Comparison of ENCODE assay signal across 11 cellular contexts in the genomic region with DNA sequence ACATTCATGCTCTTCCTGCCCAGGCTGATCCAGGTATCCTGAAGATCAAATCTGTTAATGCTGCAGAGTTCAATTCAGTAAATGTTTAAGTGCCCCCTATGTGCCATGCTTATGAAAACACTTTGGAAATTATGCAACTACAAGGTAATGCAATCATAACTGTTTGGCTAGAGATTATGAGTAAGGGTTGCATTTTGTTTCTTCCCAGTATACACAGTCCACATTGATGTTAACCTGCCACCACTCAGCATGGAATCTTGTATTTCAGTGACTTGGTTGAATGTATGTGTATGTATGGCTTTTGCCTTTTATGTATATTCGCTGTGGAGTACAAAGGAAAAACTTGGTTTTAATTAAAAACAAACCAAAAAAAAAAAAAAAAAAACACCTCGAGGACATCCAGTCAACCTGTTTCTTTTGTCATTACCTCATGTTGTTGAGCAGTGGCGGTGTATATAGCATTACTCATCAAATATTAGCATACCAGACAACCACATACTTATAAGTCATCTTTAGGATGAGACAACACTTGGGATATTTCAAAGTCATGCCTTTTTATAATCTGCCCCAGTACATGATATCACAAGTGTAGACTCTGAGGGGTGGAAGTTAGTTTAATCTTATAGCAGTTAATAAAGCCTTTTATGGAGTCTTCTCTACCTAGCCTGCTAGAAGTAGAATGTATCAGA.
DNase-seq lines count a peak whose midpoint lies in the region; ATAC-seq and TF ChIP-seq lines count a peak whose summit lies in the region.
"Had no signal": no experiment of that assay in that cellular context is flagged by ENCODE, and none has a peak within 500 bp of the region (broad histone marks: within the 10 kb centered on the region; RNA-seq: fewer than 3 reads in every experiment).

No MANE protein-coding gene starts in this region.

- peak overlapping the region; percentile 81 for H3K27ac ChIP-seq in mammary epithelial cell (ENCODE audit: insufficient read depth, low read depth, low read length)
- no peak overlapping the region for H3K27ac ChIP-seq in effector memory CD4-positive, alpha-beta T cell (ENCODE audit: insufficient read depth, low read length, poor library complexity, severe bottlenecking)

- BruUV-seq in mammary epithelial cell (replicated peaks; lab: Mats Ljungman, UMichigan): TSS peak; percentile 32

- ATAC-seq in natural killer cell (no peak), GM18907 (IDR thresholded peaks at IDR 0.05; ENCODE audit: unreplicated experiment) (no peak), HG03135 (IDR thresholded peaks at IDR 0.05; ENCODE audit: unreplicated experiment) (no peak)

- peaks cover 7% of the 10 kb centered on the region for H3K36me3 ChIP-seq in mammary epithelial cell (ENCODE audit: insufficient read depth, low read length)
- H3K36me3 ChIP-seq in effector memory CD4-positive, alpha-beta T cell (ENCODE audit: control insufficient read depth, insufficient read depth, low read length): peaks cover 15% of the 10 kb centered on the region

- dilution Hi-C loops in mammary epithelial cell (cut with HindIII; ENCODE audit: low sequenced_read_pairs): no loop called here

- no peaks in the 10 kb centered on the region for H3K27me3 Mint-ChIP-seq in natural killer cell (ENCODE audit: low read depth in 2 of 2)

- peaks cover 36% of the 10 kb centered on the region for H3K4me1 ChIP-seq in mammary epithelial cell (ENCODE audit: insufficient read depth, low read length)
- H3K4me1 ChIP-seq in effector memory CD4-positive, alpha-beta T cell (ENCODE audit: control insufficient read depth, insufficient read depth, low read length, poor library complexity, severe bottlenecking): no peaks in the 10 kb centered on the region

- H2AFZ ChIP-seq in mammary epithelial cell (ENCODE audit: low read depth, low read length): no peak overlapping the region

- 0% methylated on average over 3 of the region's 3 CpGs for WGBS in mammary epithelial cell (ENCODE audit: low coverage, missing lambda C conversion rate)

- no peaks in the 10 kb centered on the region for H3K9me3 Mint-ChIP-seq in natural killer cell

- no peak overlapping the region for H3K4me3 ChIP-seq in mammary epithelial cell (replicated peaks in 1 of 3; ENCODE audit: insufficient read depth in 1 of 3, low read depth in 2 of 3, low read length in 3 of 3)
- no peak overlapping the region for H3K4me3 ChIP-seq in effector memory CD4-positive, alpha-beta T cell (ENCODE audit: insufficient read depth, low read depth, low read length, poor library complexity, severe bottlenecking)
- H3K4me3 ChIP-seq: upper lobe of left lung had no signal

- H3K27ac Mint-ChIP-seq in natural killer cell: peak overlapping the region; percentile 72 to 75

- in situ Hi-C loops in mammary epithelial cell (cut with MboI; ENCODE audit: low sequenced_read_pairs in 2 of 2): loop anchor here in 1 of 2 donors (25.0 kb wide), 1 partner anchor 182 kb away; no protein-coding TSS in a partner anchor

- peaks cover 0 to 15% of the 10 kb centered on the region in 2 donors for H3K4me1 Mint-ChIP-seq in natural killer cell

- H3K9me3 ChIP-seq in mammary epithelial cell (replicated peaks; ENCODE audit: insufficient read depth, low read length): no peaks in the 10 kb centered on the region
- no peaks in the 10 kb centered on the region for H3K9me3 ChIP-seq in effector memory CD4-positive, alpha-beta T cell (ENCODE audit: control insufficient read depth, low read length)
- H3K9me3 ChIP-seq: upper lobe of left lung had no signal

- no peak overlapping the region for H3K4me3 Mint-ChIP-seq in natural killer cell

- peak overlapping the region; percentile 46 for H3K4me2 ChIP-seq in mammary epithelial cell (ENCODE audit: insufficient read depth, low read depth, low read length)

- H3K27me3 ChIP-seq in mammary epithelial cell (ENCODE audit: insufficient read depth, low read length): no peaks in the 10 kb centered on the region
- H3K27me3 ChIP-seq in effector memory CD4-positive, alpha-beta T cell (replicated peaks; ENCODE audit: control insufficient read depth, insufficient read depth, low read length, poor library complexity, severe bottlenecking): no peaks in the 10 kb centered on the region
- H3K27me3 ChIP-seq: upper lobe of left lung had no signal

- H3K79me2 ChIP-seq in mammary epithelial cell (ENCODE audit: insufficient read depth, low read length): no peaks in the 10 kb centered on the region

- peak; percentile 72 for DNase-seq in DMS53 (lab: John Stamatoyannopoulos, UW)
- DNase-seq in mammary epithelial cell: peak; percentile 89
- no peak for DNase-seq in natural killer cell
- no peak for DNase-seq in central memory CD4-positive, alpha-beta T cell
- no peak for DNase-seq in effector memory CD4-positive, alpha-beta T cell
- DNase-seq: aorta, nucleus accumbens, upper lobe of left lung had no signal

- intact Hi-C loops in mammary epithelial cell (cut with micrococcal nuclease) (loop anchor here (1.0 to 5.0 kb wide), 5 partner anchors 82 to 227 kb away; a partner anchor contains a TSS), natural killer cell (cut with micrococcal nuclease) (no loop called here)

- peaks cover 17% of the 10 kb centered on the region for H3K36me3 Mint-ChIP-seq in natural killer cell

- TF ChIP-seq CTCF in LNCAP (IDR thresholded peaks at IDR 0.05): peak; percentile 42; the same call in 1 of the 2 replicates
- TF ChIP-seq CTCF in mammary epithelial cell (conservative IDR thresholded peaks at IDR 0.05 in 1 of 2, IDR thresholded peaks at IDR 0.05 in 1 of 2; ENCODE audit: extremely low read depth in 1 of 2, insufficient read depth in 1 of 2, low read depth in 1 of 2, low read length in 2 of 2): peak; percentile 31 to 58
- no peak for TF ChIP-seq CTCF in natural killer cell (IDR thresholded peaks at IDR 0.05)

- CTCF ChIA-PET in mammary epithelial cell (lab: Charles Lee; ENCODE audit: low non-redundant PET): interaction anchor here (0.6 to 0.8 kb wide), 2 partner anchors 46 to 358 kb away, joined by 3 to 5 read pairs; no protein-coding TSS in a partner anchor

- peak overlapping the region; percentile 59 for H3K9ac ChIP-seq in mammary epithelial cell (ENCODE audit: insufficient read depth, low read length)

- no peaks in the 10 kb centered on the region for H4K20me1 ChIP-seq in mammary epithelial cell (ENCODE audit: insufficient read depth, low read length)

Comparison
In these comparisons a context has a peak if more than half of its experiments do, and no peak if none do; other contexts are left out.
1. DNase-seq: peak in DMS53 (single experiment) and mammary epithelial cell (single experiment); none in natural killer cell (single experiment), central memory CD4-positive, alpha-beta T cell (single experiment) and effector memory CD4-positive, alpha-beta T cell (0 of 3).